In the genomic region with DNA sequence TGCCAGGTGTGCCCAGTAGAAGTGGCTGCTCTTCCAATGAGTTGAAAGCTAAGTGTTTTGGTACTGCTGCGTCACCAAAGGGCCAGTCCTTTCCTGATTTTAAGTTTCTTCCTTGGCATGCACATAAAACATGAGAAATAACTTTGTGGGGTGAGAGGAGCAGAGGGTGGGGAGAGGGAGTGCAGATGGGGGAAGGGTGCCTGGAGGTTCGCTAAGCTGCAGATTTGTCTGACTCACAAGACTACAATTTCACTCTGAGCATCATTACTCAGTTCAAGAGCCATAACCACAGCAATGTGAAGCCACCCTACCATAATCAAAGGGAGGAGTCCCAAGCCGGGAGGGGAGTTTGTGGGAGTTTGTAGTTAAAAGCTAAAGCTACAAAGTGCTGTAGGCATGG, we compare ENCODE assay signal across 15 cellular contexts.
DNase-seq lines count a peak whose midpoint lies in the region; ATAC-seq and TF ChIP-seq lines count a peak whose summit lies in the region.
"Had no signal": no experiment of that assay in that cellular context is flagged by ENCODE, and none has a peak within 500 bp of the region (broad histone marks: within the 10 kb centered on the region; RNA-seq: fewer than 3 reads in every experiment).

No MANE protein-coding gene starts in this region.

- peaks cover 16% of the 10 kb centered on the region for H3K27me3 ChIP-seq in adipocyte (replicated peaks; ENCODE audit: control insufficient read depth, insufficient read depth, low read length)
- no peaks in the 10 kb centered on the region for H3K27me3 ChIP-seq in kidney epithelial cell (ENCODE audit: control insufficient read depth, insufficient read depth, low read length)
- H3K27me3 ChIP-seq in SK-N-SH (ENCODE audit: insufficient read depth), result peaks cover 25% of the 10 kb centered on the region; the same call in 1 of the 2 replicates
- H3K27me3 ChIP-seq: uterus had no signal

- DNase-seq in AG08396 (ENCODE audit: low spot score) (peak; percentile 88), HCEC 1CT (peak; percentile 3), adipocyte (ENCODE audit: low read depth) (peak; percentile 66), kidney epithelial cell (ENCODE audit: low read depth) (peak; percentile 95), DMS53 (lab: John Stamatoyannopoulos, UW) (no peak), SK-N-SH (no peak)
- no peak for DNase-seq in stimulated activated naive CD8-positive, alpha-beta T cell treated with anti-CD3 and anti-CD28 coated beads, Interleukin-15, Interleukin-2, amounts not matched to agents 100 U/mL and 50 U/mL, for 24 hours
- DNase-seq: activated CD8-positive, alpha-beta T cell treated with anti-CD3 and anti-CD28 coated beads for 36 hours; activated effector memory CD4-positive, alpha-beta T cell treated with Interleukin-2 at 50 U/mL for 16 hours; caudate nucleus; NCI-H1436; NCI-H748 treated with DMSO at 0.1 percent for 48 hours; pancreas; uterus had no signal

- TF ChIP-seq EP300 in SK-N-SH (IDR thresholded peaks at IDR 0.05; ENCODE audit: borderline replicate concordance in 1 of 2, low read depth in 1 of 2, low read length in 1 of 2), result no peak

- H3K4me2 ChIP-seq in SK-N-SH, result no peak overlapping the region

- no peak overlapping the region for H3K4me3 ChIP-seq in adipocyte (ENCODE audit: low read length)
- no peak overlapping the region for H3K4me3 ChIP-seq in kidney epithelial cell (ENCODE audit: low read depth, low read length)
- no peak overlapping the region for H3K4me3 ChIP-seq in SK-N-SH (ENCODE audit: low read depth in 2 of 2, low read length in 1 of 2)
- H3K4me3 ChIP-seq: pancreas, uterus had no signal

- no peak for ATAC-seq in HG03159 (IDR thresholded peaks at IDR 0.05; ENCODE audit: unreplicated experiment)
- ATAC-seq in stimulated activated naive CD8-positive, alpha-beta T cell treated with anti-CD3 and anti-CD28 coated beads, Interleukin-15, Interleukin-2, amounts not matched to agents 100 U/mL and 50 U/mL, for 24 hours, result no peak
- ATAC-seq: activated CD8-positive, alpha-beta T cell treated with anti-CD3 and anti-CD28 coated beads for 36 hours; pancreas had no signal

- POLR2A ChIA-PET in SK-N-SH (lab: Yijun Ruan, JAX), result no interaction called here

- no peak overlapping the region for H2AFZ ChIP-seq in SK-N-SH (ENCODE audit: low read depth)

- no peaks in the 10 kb centered on the region for H4K20me1 ChIP-seq in SK-N-SH (ENCODE audit: insufficient read depth)

- no peaks in the 10 kb centered on the region for H3K4me1 ChIP-seq in adipocyte (ENCODE audit: control insufficient read depth, insufficient read depth, low read length)
- no peaks in the 10 kb centered on the region for H3K4me1 ChIP-seq in SK-N-SH (ENCODE audit: control insufficient read depth in 1 of 2, insufficient read depth in 2 of 2, low read depth in 1 of 2, low read length in 1 of 2)
- H3K4me1 ChIP-seq: pancreas, uterus had no signal

- no peak for TF ChIP-seq RAD21 in SK-N-SH (IDR thresholded peaks at IDR 0.05; ENCODE audit: low read length)

- no peaks in the 10 kb centered on the region for H3F3A ChIP-seq in SK-N-SH (replicated peaks; ENCODE audit: insufficient read depth)

- 7% methylated on average over 3 of the region's 3 CpGs for WGBS in SK-N-SH (ENCODE audit: low lambda C conversion rate)

- no peaks in the 10 kb centered on the region for H3K9me2 ChIP-seq in SK-N-SH

- H3K9ac ChIP-seq in adipocyte (ENCODE audit: low read length) (no peak overlapping the region), SK-N-SH (no peak overlapping the region)

- no peaks in the 10 kb centered on the region for H3K79me2 ChIP-seq in SK-N-SH (ENCODE audit: insufficient read depth)

- CTCF ChIA-PET in SK-N-SH (lab: Yijun Ruan, JAX), result interaction anchor here (0.9 to 1.4 kb wide), 2 partner anchors 10 to 64 kb away, joined by 3 to 5 read pairs; no protein-coding TSS in a partner anchor

- no peak for TF ChIP-seq CTCF in kidney epithelial cell (IDR thresholded peaks at IDR 0.05; ENCODE audit: insufficient read depth, low read length, poor library complexity, severe bottlenecking)
- TF ChIP-seq CTCF in SK-N-SH (IDR thresholded peaks at IDR 0.05), result no peak

- H3K36me3 ChIP-seq in adipocyte (ENCODE audit: control insufficient read depth, insufficient read depth, low read length, severe bottlenecking) (no peaks in the 10 kb centered on the region), kidney epithelial cell (ENCODE audit: control insufficient read depth, insufficient read depth, low read length) (no peaks in the 10 kb centered on the region), SK-N-SH (replicated peaks in 1 of 2; ENCODE audit: control insufficient read depth in 1 of 2, insufficient read depth in 2 of 2, low read length in 1 of 2) (no peaks in the 10 kb centered on the region)
- H3K36me3 ChIP-seq: pancreas, uterus had no signal

- H3K27ac ChIP-seq in SK-N-SH (ENCODE audit: low read depth in 2 of 2, low read length in 1 of 2), result no peak overlapping the region
- H3K27ac ChIP-seq: pancreas, uterus had no signal

- H3K9me3 ChIP-seq in adipocyte (ENCODE audit: control insufficient read depth, low read length) (no peaks in the 10 kb centered on the region), SK-N-SH (no peaks in the 10 kb centered on the region)
- H3K9me3 ChIP-seq: pancreas, uterus had no signal

TF ChIP-seq in SK-N-SH, 30 proteins besides CTCF, POLR2A, EP300 and RAD21:
- TF ChIP-seq FOXM1 (IDR thresholded peaks at IDR 0.05; ENCODE audit: low read depth), result no peak
- TF ChIP-seq SMC3 (IDR thresholded peaks at IDR 0.05; ENCODE audit: low read depth, low read length), result no peak
- TF ChIP-seq YY1 (IDR thresholded peaks at IDR 0.05; ENCODE audit: low read depth), result no peak
- TF ChIP-seq NRF1 (IDR thresholded peaks at IDR 0.05; ENCODE audit: low read depth, low read length), result no peak
- no peak for TF ChIP-seq EZH2phosphoT487 (IDR thresholded peaks at IDR 0.05; ENCODE audit: borderline replicate concordance, low read depth)
- TF ChIP-seq TCF12 (IDR thresholded peaks at IDR 0.05), result no peak
- TF ChIP-seq CHD2 (IDR thresholded peaks at IDR 0.05; ENCODE audit: low read length, partially characterized antibody), result no peak
- TF ChIP-seq FOXJ3 (CRISPR knock-in tag; IDR thresholded peaks at IDR 0.05), result no peak
- TF ChIP-seq IRF3 (IDR thresholded peaks at IDR 0.05; ENCODE audit: low read depth, low read length), result no peak
- TF ChIP-seq RCOR1 (IDR thresholded peaks at IDR 0.05; ENCODE audit: low read length), result no peak
- no peak for TF ChIP-seq RXRA (IDR thresholded peaks at IDR 0.05; ENCODE audit: borderline replicate concordance, low read depth)
- TF ChIP-seq, protein P1, sequence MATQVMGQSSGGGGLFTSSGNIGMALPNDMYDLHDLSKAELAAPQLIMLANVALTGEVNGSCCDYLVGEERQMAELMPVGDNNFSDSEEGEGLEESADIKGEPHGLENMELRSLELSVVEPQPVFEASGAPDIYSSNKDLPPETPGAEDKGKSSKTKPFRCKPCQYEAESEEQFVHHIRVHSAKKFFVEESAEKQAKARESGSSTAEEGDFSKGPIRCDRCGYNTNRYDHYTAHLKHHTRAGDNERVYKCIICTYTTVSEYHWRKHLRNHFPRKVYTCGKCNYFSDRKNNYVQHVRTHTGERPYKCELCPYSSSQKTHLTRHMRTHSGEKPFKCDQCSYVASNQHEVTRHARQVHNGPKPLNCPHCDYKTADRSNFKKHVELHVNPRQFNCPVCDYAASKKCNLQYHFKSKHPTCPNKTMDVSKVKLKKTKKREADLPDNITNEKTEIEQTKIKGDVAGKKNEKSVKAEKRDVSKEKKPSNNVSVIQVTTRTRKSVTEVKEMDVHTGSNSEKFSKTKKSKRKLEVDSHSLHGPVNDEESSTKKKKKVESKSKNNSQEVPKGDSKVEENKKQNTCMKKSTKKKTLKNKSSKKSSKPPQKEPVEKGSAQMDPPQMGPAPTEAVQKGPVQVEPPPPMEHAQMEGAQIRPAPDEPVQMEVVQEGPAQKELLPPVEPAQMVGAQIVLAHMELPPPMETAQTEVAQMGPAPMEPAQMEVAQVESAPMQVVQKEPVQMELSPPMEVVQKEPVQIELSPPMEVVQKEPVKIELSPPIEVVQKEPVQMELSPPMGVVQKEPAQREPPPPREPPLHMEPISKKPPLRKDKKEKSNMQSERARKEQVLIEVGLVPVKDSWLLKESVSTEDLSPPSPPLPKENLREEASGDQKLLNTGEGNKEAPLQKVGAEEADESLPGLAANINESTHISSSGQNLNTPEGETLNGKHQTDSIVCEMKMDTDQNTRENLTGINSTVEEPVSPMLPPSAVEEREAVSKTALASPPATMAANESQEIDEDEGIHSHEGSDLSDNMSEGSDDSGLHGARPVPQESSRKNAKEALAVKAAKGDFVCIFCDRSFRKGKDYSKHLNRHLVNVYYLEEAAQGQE (IDR thresholded peaks at IDR 0.05; ENCODE audit: low read depth, low read length), result no peak
- no peak for TF ChIP-seq JUND (IDR thresholded peaks at IDR 0.05)
- TF ChIP-seq ELF1 (IDR thresholded peaks at IDR 0.05), result no peak
- no peak for TF ChIP-seq USF2 (IDR thresholded peaks at IDR 0.05; ENCODE audit: borderline replicate concordance, low read depth, low read length)

Comparison
In these comparisons a context has a peak if more than half of its experiments do, and no peak if none do; other contexts are left out.
1. DNase-seq: peak in AG08396 (single experiment), HCEC 1CT (single experiment), adipocyte (single experiment) and kidney epithelial cell (single experiment); none in stimulated activated naive CD8-positive, alpha-beta T cell treated with anti-CD3 and anti-CD28 coated beads, Interleukin-15, Interleukin-2, amounts not matched to agents 100 U/mL and 50 U/mL, for 24 hours (single experiment), DMS53 (single experiment) and SK-N-SH (single experiment).